37 cellular contexts compared by ENCODE assay signal in genomic region chr5:72189135-72189534, GRCh38.
"Had no signal": no experiment of that assay in that cellular context is flagged by ENCODE, and none has a peak within 500 bp of the region (broad histone marks: within the 10 kb centered on the region; RNA-seq: fewer than 3 reads in every experiment).

No MANE protein-coding gene starts in this region.

- H3K9me3 Mint-ChIP-seq: activated CD8-positive, alpha-beta T cell treated with anti-CD3 and anti-CD28 coated beads for 36 hours; activated naive CD8-positive, alpha-beta T cell treated with anti-CD3 and anti-CD28 coated beads for 36 hours; activated T-cell treated with anti-CD3 and anti-CD28 coated beads, Interleukin-2, amount 50 U/mL, for 72 hours; activated T-helper 17 cell treated with anti-CD3 and anti-CD28 coated beads, Interleukin-2, amount 50 U/mL, for 72 hours; T-cell had no signal

- H3K4me3 Mint-ChIP-seq: activated CD8-positive, alpha-beta T cell treated with anti-CD3 and anti-CD28 coated beads for 36 hours; activated naive CD8-positive, alpha-beta T cell treated with anti-CD3 and anti-CD28 coated beads for 36 hours; activated T-cell treated with anti-CD3 and anti-CD28 coated beads, Interleukin-2, amount 50 U/mL, for 72 hours; activated T-helper 17 cell treated with anti-CD3 and anti-CD28 coated beads, Interleukin-2, amount 50 U/mL, for 72 hours; T-cell had no signal

- H3K4me3 ChIP-seq: body of pancreas, Peyer's patch had no signal

- H3K36me3 ChIP-seq: Peyer's patch had no signal

- H3K27me3 ChIP-seq: body of pancreas, Peyer's patch had no signal

- FAIRE-seq: bronchial epithelial cell had no signal

- H3K4me1 ChIP-seq: body of pancreas had no signal

- H3K4me1 Mint-ChIP-seq: activated naive CD8-positive, alpha-beta T cell treated with anti-CD3 and anti-CD28 coated beads for 36 hours; T-cell had no signal

- H3K36me3 Mint-ChIP-seq: activated naive CD8-positive, alpha-beta T cell treated with anti-CD3 and anti-CD28 coated beads for 36 hours; T-cell had no signal

- H3K27ac ChIP-seq: body of pancreas, Peyer's patch, WERI-Rb-1 had no signal

- ATAC-seq: activated CD8-positive, alpha-beta T cell treated with anti-CD3 and anti-CD28 coated beads for 36 hours; activated T-cell treated with anti-CD3 and anti-CD28 coated beads, Interleukin-2, amount 50 U/mL, for 72 hours; activated T-helper 17 cell treated with anti-CD3 and anti-CD28 coated beads, Interleukin-2, amount 50 U/mL, for 72 hours; body of pancreas; PC-3; SK-N-SH treated with all-trans-retinoic acid at 6 μM for 48 hours; T-cell had no signal

- DNase-seq: activated CD4-positive, alpha-beta T cell treated with anti-CD3 and anti-CD28 coated beads for 1 hour; activated CD4-positive, alpha-beta T cell treated with anti-CD3 and anti-CD28 coated beads for 48 hours; activated CD4-positive, alpha-beta T cell treated with anti-CD3 and anti-CD28 coated beads, Interleukin-2, amount 50 U/mL, for 4 hours; activated CD4-positive, CD25-positive, alpha-beta regulatory T cell; activated CD8-positive, alpha-beta T cell treated with anti-CD3 and anti-CD28 coated beads for 36 hours; activated effector memory CD4-positive, alpha-beta T cell treated with anti-CD3 and anti-CD28 coated beads, Interleukin-2, amount 50 U/mL, for 16 hours; activated naive CD4-positive, alpha-beta T cell; activated naive CD4-positive, alpha-beta T cell treated with anti-CD3 and anti-CD28 coated beads, Interleukin-2, amount 50 U/mL, for 16 hours; activated naive CD8-positive, alpha-beta T cell treated with anti-CD3 and anti-CD28 coated beads for 36 hours; activated T-cell treated with anti-CD3 and anti-CD28 coated beads, Interleukin-2, amount 50 U/mL, for 1 hour; activated T-cell treated with anti-CD3 and anti-CD28 coated beads, Interleukin-2, amount 50 U/mL, for 72 hours; amniotic stem cell; aorta; body of pancreas; central memory CD4-positive, alpha-beta T cell; NCI-H1092 treated with DMSO at 0.1 percent for 48 hours; NCI-H1417; NCI-H146; NCI-H187; NCI-H2029 treated with DMSO at 0.1 percent for 48 hours; NCI-H2107; NCI-H2171; NCI-H510A; NCI-H526; NCI-H748 treated with DMSO at 0.1 percent for 48 hours; NK-92 treated with Interleukin-12 subunit alpha and Interleukin-12 subunit beta, amount 100 ng/mL, for 24 hours; PC-3; Peyer's patch; RPMI8226; SHP77 treated with DMSO at 0.1 percent for 48 hours; T-cell; T-helper 2 cell; T-helper 9 cell; WERI-Rb-1 had no signal

- H3K9me3 ChIP-seq: body of pancreas, Peyer's patch had no signal

- H3K27ac Mint-ChIP-seq: activated CD8-positive, alpha-beta T cell treated with anti-CD3 and anti-CD28 coated beads for 36 hours; activated naive CD8-positive, alpha-beta T cell treated with anti-CD3 and anti-CD28 coated beads for 36 hours; activated T-cell treated with anti-CD3 and anti-CD28 coated beads, Interleukin-2, amount 50 U/mL, for 72 hours; activated T-helper 17 cell treated with anti-CD3 and anti-CD28 coated beads, Interleukin-2, amount 50 U/mL, for 72 hours; T-cell had no signal
